ENCODE assay signal across 27 cellular contexts in the genomic region with DNA sequence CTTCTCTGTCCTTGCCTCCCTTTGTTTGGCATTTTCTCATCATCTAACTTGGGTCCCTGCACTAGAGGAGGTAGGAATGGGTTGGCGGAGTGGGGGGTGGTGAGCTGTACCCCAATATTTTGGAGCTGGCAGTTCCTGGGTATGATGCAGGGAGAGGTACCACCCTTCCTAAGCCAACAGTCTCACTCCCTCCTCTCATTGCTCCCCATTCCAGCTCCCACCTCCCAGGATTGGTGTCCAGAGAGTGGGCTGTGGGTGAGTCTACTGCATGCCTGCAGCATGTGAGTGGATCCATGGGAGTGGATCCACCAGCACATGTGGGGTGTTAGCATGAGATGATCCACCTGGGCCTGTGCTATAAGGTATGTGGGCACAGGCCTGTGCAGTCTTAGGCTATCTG. TPM values are rescaled to one million over a fixed set of nuclear protein-coding genes. Genes with fewer than 3 reads are reported as not detected.
A peak's percentile ranks its signal among the peaks of the same experiment; 100 is the strongest.
DNase-seq lines count a peak whose midpoint lies in the region; ATAC-seq and TF ChIP-seq lines count a peak whose summit lies in the region.
"Had no signal": no experiment of that assay in that cellular context is flagged by ENCODE, and none has a peak within 500 bp of the region (broad histone marks: within the 10 kb centered on the region; RNA-seq: fewer than 3 reads in every experiment).

No MANE protein-coding gene starts in this region.

- no peak overlapping the region for H3K27ac ChIP-seq in osteoblast (ENCODE audit: low read depth, low read length)
- H3K27ac ChIP-seq in GM23248, result no peak overlapping the region
- H3K27ac ChIP-seq: BLaER1 had no signal

- H3K4me2 ChIP-seq in osteoblast (ENCODE audit: insufficient read depth, low read length), result no peak overlapping the region
- H3K4me2 ChIP-seq in GM23248 (ENCODE audit: unreplicated experiment), result no peak overlapping the region
- H3K4me2 ChIP-seq: BLaER1 had no signal

- H3K4me1 ChIP-seq in osteoblast (ENCODE audit: insufficient read depth, low read length) (no peaks in the 10 kb centered on the region), GM23248 (ENCODE audit: insufficient read depth) (no peaks in the 10 kb centered on the region)
- H3K4me1 ChIP-seq: BLaER1 had no signal

- no peaks in the 10 kb centered on the region for H3K9me3 ChIP-seq in osteoblast (ENCODE audit: low read depth, low read length)
- H3K9me3 ChIP-seq in GM23248 (ENCODE audit: low read depth), result no peaks in the 10 kb centered on the region
- H3K9me3 ChIP-seq: BE2C, BLaER1 had no signal

- H3K27me3 ChIP-seq in osteoblast (ENCODE audit: insufficient read depth, low read length), result no peaks in the 10 kb centered on the region
- no peaks in the 10 kb centered on the region for H3K27me3 ChIP-seq in GM23248 (replicated peaks; ENCODE audit: insufficient read depth)
- H3K27me3 ChIP-seq: BE2C, BLaER1 had no signal

- H3K4me3 ChIP-seq in osteoblast (ENCODE audit: insufficient read depth, low read length), result no peak overlapping the region
- no peak overlapping the region for H3K4me3 ChIP-seq in GM23248
- H3K4me3 ChIP-seq: BLaER1, GM12878 had no signal

- DNase-seq in cardiac septum (ENCODE audit: low spot score) (peak; percentile 7), Right ventricle myocardium inferior (ENCODE audit: missing footprints) (no peak), ecto neural progenitor cell (ENCODE audit: low spot score) (peak; percentile 22), osteoblast (ENCODE audit: insufficient read length, low spot score, missing footprints) (peak; percentile 27), LoVo (ENCODE audit: low spot score) (no peak), GM23248 (no peak)
- DNase-seq: 8988T; ACHN; BE2C; C1 segment of cervical spinal cord; CD4-positive, alpha-beta memory T cell; CD4-positive, CD25-positive, alpha-beta regulatory T cell; CD8-positive, alpha-beta memory T cell; COR-L47; DMS 273 treated with DMSO at 0.1 percent for 48 hours; DMS153; DMS79; DND-41; EL; GDM1 had no signal

- no peak overlapping the region for H3K9ac ChIP-seq in GM23248
- H3K9ac ChIP-seq: BLaER1 had no signal

- no peak for TF ChIP-seq CTCF in osteoblast (IDR thresholded peaks at IDR 0.05; ENCODE audit: extremely low read depth, low read depth, low read length)

- 100% methylated on average over 1 of the region's 1 CpG for WGBS in GM23248 (ENCODE audit: low coverage in 1 of 2, low lambda C conversion rate in 2 of 2, missing lambda C conversion rate in 2 of 2), 2 experiments

- H2AFZ ChIP-seq in osteoblast (ENCODE audit: low read length), result no peak overlapping the region
- no peak overlapping the region for H2AFZ ChIP-seq in GM23248

- intact Hi-C loops in cardiac septum (cut with DNase I), result no loop called here
- intact Hi-C loops in Right ventricle myocardium inferior (cut with DNase I), result no loop called here

- H3K9me2 ChIP-seq in GM23248 (ENCODE audit: insufficient read depth), result no peaks in the 10 kb centered on the region

- H3K36me3 ChIP-seq in osteoblast (ENCODE audit: insufficient read depth, low read length), result peaks cover 12% of the 10 kb centered on the region
- 0 out of 2 replicates have a peak, but pooled peaks cover 6% of the 10 kb centered on the region for H3K36me3 ChIP-seq in GM23248 (ENCODE audit: low read depth)

- ATAC-seq in Right ventricle myocardium inferior, result no peak
- ATAC-seq: GM12878 had no signal

- H3F3A ChIP-seq in GM23248 (ENCODE audit: insufficient read depth), result peaks cover 8% of the 10 kb centered on the region

- peaks cover 14% of the 10 kb centered on the region for H4K20me1 ChIP-seq in osteoblast (ENCODE audit: insufficient read depth, low read length)
- H4K20me1 ChIP-seq in GM23248 (ENCODE audit: insufficient read depth), result peaks cover 3% of the 10 kb centered on the region; the same call in 1 of the 2 replicates

- no peaks in the 10 kb centered on the region for H3K79me2 ChIP-seq in osteoblast (ENCODE audit: insufficient read depth, low read length)
- H3K79me2 ChIP-seq in GM23248 (ENCODE audit: insufficient read depth), result no peaks in the 10 kb centered on the region

- in situ Hi-C loops in GM23248 (cut with MboI), result no loop called here

RNA-seq across cellular contexts. Expression of a gene that starts 22.2 kb away (rescaled TPM):
- total RNA-seq in cardiac septum (9.7 TPM), Right ventricle myocardium inferior (9.0 TPM), osteoblast (0.36 and 0.88 TPM in 2 replicates)
- 0.13 and 1.1 TPM in 2 replicates for total RNA-seq in GM23248 (2014; rRNA removed; shearing (Covaris generic))
- polyA plus RNA-seq in GM23248 (2016; fragmentation: Nextera tagmentation; extraction: Ambion mirVana), result 0.72 and 0.73 TPM in 2 replicates

RNA-seq across cellular contexts. Expression of a gene that starts 59.5 kb away (rescaled TPM):
- total RNA-seq in cardiac septum (39.1 TPM), Right ventricle myocardium inferior (27.2 TPM), osteoblast (8.5 and 9.4 TPM in 2 replicates)
- total RNA-seq in GM23248 (2014; rRNA removed; shearing (Covaris generic)), result 9.1 and 12.3 TPM in 2 replicates
- polyA plus RNA-seq in GM23248 (2016; fragmentation: Nextera tagmentation; extraction: Ambion mirVana), result 7.6 and 7.8 TPM in 2 replicates

RNA-seq across cellular contexts. Expression of a gene that starts 59.7 kb away (rescaled TPM):
- total RNA-seq in cardiac septum (0.30 TPM), Right ventricle myocardium inferior (not detected), osteoblast (47.4 TPM in 1 of 2 replicates, not detected in the other)
- total RNA-seq in GM23248 (2014; rRNA removed; shearing (Covaris generic)), result not detected in 2 replicates
- polyA plus RNA-seq in GM23248 (2016; fragmentation: Nextera tagmentation; extraction: Ambion mirVana), result not detected in 2 replicates
- total RNA-seq: A673; CD4-positive, alpha-beta memory T cell; CD4-positive, CD25-positive, alpha-beta regulatory T cell; CD8-positive, alpha-beta memory T cell; Daoy; G401; GM12878 had no signal
- polyA plus RNA-seq: AG04450; CD14-positive monocyte; CD4-positive, alpha-beta memory T cell; CD4-positive, CD25-positive, alpha-beta regulatory T cell; CD8-positive, alpha-beta memory T cell; GM12878 had no signal

Comparison
In these comparisons a context has a peak if more than half of its experiments do, and no peak if none do; other contexts are left out.
1. DNase-seq: peak in cardiac septum (single experiment), ecto neural progenitor cell (single experiment) and osteoblast (single experiment); none in Right ventricle myocardium inferior (single experiment), LoVo (single experiment) and GM23248 (single experiment).